In genomic region chr20:15241696-15242095, GRCh38 we compare ENCODE assay signal across 18 cellular contexts.
A peak's percentile ranks its signal among the peaks of the same experiment; 100 is the strongest.
DNase-seq lines count a peak whose midpoint lies in the region; TF ChIP-seq lines count a peak whose summit lies in the region.
"Had no signal": no experiment of that assay in that cellular context is flagged by ENCODE, and none has a peak within 500 bp of the region (broad histone marks: within the 10 kb centered on the region; RNA-seq: fewer than 3 reads in every experiment).

No MANE protein-coding gene starts in this region.

- TF ChIP-seq EP300 in transverse colon (IDR thresholded peaks at IDR 0.05; ENCODE audit: low read depth): no peak

- DNase-seq in AG08395 (ENCODE audit: low spot score): peak; percentile 19
- peak; percentile 39 for DNase-seq in GM23248
- DNase-seq in astrocyte of the hippocampus (ENCODE audit: low read depth, low spot score): peak; percentile 76
- peak; percentile 13 for DNase-seq in non-pigmented ciliary epithelial cell (ENCODE audit: low read depth)
- no peak for DNase-seq in transverse colon
- no peak for DNase-seq in NCI-H226
- DNase-seq in KG1 (lab: John Stamatoyannopoulos, UW): no peak
- DNase-seq: CD4-positive, alpha-beta T cell; DND-41; Kasumi-1; NCI-H1417; NCI-H1694 treated with DMSO at 0.1 percent for 48 hours; NCI-H446 treated with DMSO at 0.1 percent for 48 hours; NCI-H526 treated with DMSO at 0.1 percent for 48 hours; OCI-M1; Right ventricle myocardium superior; T-cell had no signal

- H3K9me3 ChIP-seq in GM23248 (ENCODE audit: low read depth): no peaks in the 10 kb centered on the region
- H3K9me3 ChIP-seq in transverse colon: no peaks in the 10 kb centered on the region

- H3K79me2 ChIP-seq in GM23248 (ENCODE audit: insufficient read depth): no peaks in the 10 kb centered on the region

- peak overlapping the region; percentile 13 for H3K4me2 ChIP-seq in GM23248 (ENCODE audit: unreplicated experiment)

- H3K4me3 ChIP-seq in GM23248: no peak overlapping the region
- H3K4me3 ChIP-seq in transverse colon: no peak overlapping the region
- H3K4me3 ChIP-seq: SK-N-MC had no signal

- no peaks in the 10 kb centered on the region for H3K9me2 ChIP-seq in GM23248 (ENCODE audit: insufficient read depth)

- peaks cover 21% of the 10 kb centered on the region for H3F3A ChIP-seq in GM23248 (ENCODE audit: insufficient read depth)

- H3K36me3 ChIP-seq in GM23248 (ENCODE audit: low read depth) (no peaks in the 10 kb centered on the region), transverse colon (no peaks in the 10 kb centered on the region)

- no peak overlapping the region for H3K9ac ChIP-seq in GM23248

- in situ Hi-C loops in GM23248 (cut with MboI): loop anchor here (25.0 kb wide), 1 partner anchor 904 kb away; the partner anchor contains the start of gene FLRT3
- in situ Hi-C loops in transverse colon (cut with MboI; ENCODE audit: low pct_ligation_motif_present in 1 of 4, low pct_unique_long_range_greater_than_20kb in 1 of 4, low sequenced_read_pairs in 3 of 4): loop anchor here in 1 of 4 donors (25.0 kb wide), 1 partner anchor 904 kb away; the partner anchor contains the start of gene FLRT3

- H4K20me1 ChIP-seq in GM23248 (ENCODE audit: insufficient read depth): no peaks in the 10 kb centered on the region

- TF ChIP-seq POLR2A in transverse colon (IDR thresholded peaks at IDR 0.05): no peak

- peaks cover 21% of the 10 kb centered on the region for H3K4me1 ChIP-seq in GM23248 (ENCODE audit: insufficient read depth)
- no peaks in the 10 kb centered on the region for H3K4me1 ChIP-seq in transverse colon

- H3K27me3 ChIP-seq in GM23248 (replicated peaks; ENCODE audit: insufficient read depth): no peaks in the 10 kb centered on the region
- no peaks in the 10 kb centered on the region for H3K27me3 ChIP-seq in transverse colon

- intact Hi-C loops in transverse colon (cut with DNase I; ENCODE audit: low total_unique reads): no loop called here

- H2AFZ ChIP-seq in GM23248: no peak overlapping the region

- TF ChIP-seq CTCF in transverse colon (IDR thresholded peaks at IDR 0.05): no peak

- H3K27ac ChIP-seq in GM23248 (peak overlapping the region; percentile 25), transverse colon (no peak overlapping the region)
- H3K27ac ChIP-seq: SK-N-MC had no signal

Comparison
In these comparisons a context has a peak if more than half of its experiments do, and no peak if none do; other contexts are left out.
1. DNase-seq: peak in AG08395 (single experiment), GM23248 (single experiment), astrocyte of the hippocampus (single experiment) and non-pigmented ciliary epithelial cell (single experiment); none in transverse colon (single experiment), NCI-H226 (single experiment) and KG1 (single experiment).